In genomic region chr15:75683646-75684312, GRCh38 we compare ENCODE assay signal across 8 cellular contexts. TPM values are rescaled to one million over a fixed set of nuclear protein-coding genes. Genes with fewer than 3 reads are reported as not detected.
DNase-seq lines count a peak whose midpoint lies in the region; ATAC-seq and TF ChIP-seq lines count a peak whose summit lies in the region.
"Not testable (repeated sequence)": the region's sequence is repeated elsewhere in the genome, so short reads cannot be mapped to it uniquely, and the experiment has no call there.

No MANE protein-coding gene starts in this region.

- peak; percentile 79 for TF ChIP-seq CTCF in mesothelial cell of epicardium (IDR thresholded peaks at IDR 0.05; ENCODE audit: unreplicated experiment)

- not testable (repeated sequence) for H3K4me3 Mint-ChIP-seq in mesothelial cell of epicardium

- ATAC-seq in GM21619 (IDR thresholded peaks at IDR 0.05; ENCODE audit: unreplicated experiment) (peak; percentile 58), esophagus mucosa (peak; percentile 62)

- not testable (repeated sequence) for H3K27me3 Mint-ChIP-seq in mesothelial cell of epicardium (ENCODE audit: low read depth)

- not testable (repeated sequence) for H3K4me1 Mint-ChIP-seq in mesothelial cell of epicardium

- DNase-seq in Ammon's horn (ENCODE audit: low spot score) (peak; percentile 78), NCI-H1930 (lab: John Stamatoyannopoulos, UW) (peak; percentile 17 to 30), T-helper 1 cell (peak in 4 of 5 donors; percentile 38 to 55 (median 50)), mesothelial cell of epicardium (ENCODE audit: low spot score in 2 of 2, unreplicated experiment in 2 of 2) (peak; percentile 51 to 83)
- peak; percentile 37 for DNase-seq in activated T-helper 9 cell treated with anti-CD3 and anti-CD28 coated beads, Interleukin-2, amount 50 U/mL, for 16 hours (ENCODE audit: low read depth)
- peak; percentile 39 to 67 (median 52) for DNase-seq in stimulated activated CD4-positive, alpha-beta T cell treated with anti-CD3 and anti-CD28 coated beads, TNF-alpha, amount 100 ng/mL, for 24 hours (ENCODE audit: low read depth in 3 of 3)

- not testable (repeated sequence) for H3K27ac Mint-ChIP-seq in mesothelial cell of epicardium

- H3K36me3 Mint-ChIP-seq in mesothelial cell of epicardium = not testable (repeated sequence)

- H3K9me3 Mint-ChIP-seq in mesothelial cell of epicardium = not testable (repeated sequence)

RNA-seq across cellular contexts. Expression of gene CSPG4, which starts 28.9 kb away (rescaled TPM):
- 1.9 TPM for total RNA-seq in esophagus mucosa
- total RNA-seq in mesothelial cell of epicardium = 11.3 to 11.8 TPM (median 11.4 TPM) in 3 replicates

RNA-seq across cellular contexts. Expression of gene SNX33, which starts 36.1 kb away (rescaled TPM):
- total RNA-seq in esophagus mucosa (24.7 TPM), mesothelial cell of epicardium (22.1 to 23.3 TPM (median 22.8 TPM) in 3 replicates)

RNA-seq across cellular contexts. Expression of gene IMP3, which starts 43.8 kb away (rescaled TPM):
- total RNA-seq in esophagus mucosa = 68.1 TPM
- 38.6 to 43.6 TPM (median 39.0 TPM) in 3 replicates for total RNA-seq in mesothelial cell of epicardium

RNA-seq across cellular contexts. Expression of gene SNUPN, which starts 58.3 kb away (rescaled TPM):
- total RNA-seq in esophagus mucosa (12.1 TPM), mesothelial cell of epicardium (19.4 to 23.5 TPM (median 23.0 TPM) in 3 replicates)

Comparison
In these comparisons a context has a peak if more than half of its experiments do, and no peak if none do; other contexts are left out.
1. Peak in every context shown above with its lines: DNase-seq and ATAC-seq.
2. DNase-seq: peak in every context shown above with its lines; median percentile 78 in Ammon's horn; 67 in mesothelial cell of epicardium; 52 in stimulated activated CD4-positive, alpha-beta T cell treated with anti-CD3 and anti-CD28 coated beads, TNF-alpha, amount 100 ng/mL, for 24 hours; 50 in T-helper 1 cell; 37 in activated T-helper 9 cell treated with anti-CD3 and anti-CD28 coated beads, Interleukin-2, amount 50 U/mL, for 16 hours; 24 in NCI-H1930.